In the genomic region with DNA sequence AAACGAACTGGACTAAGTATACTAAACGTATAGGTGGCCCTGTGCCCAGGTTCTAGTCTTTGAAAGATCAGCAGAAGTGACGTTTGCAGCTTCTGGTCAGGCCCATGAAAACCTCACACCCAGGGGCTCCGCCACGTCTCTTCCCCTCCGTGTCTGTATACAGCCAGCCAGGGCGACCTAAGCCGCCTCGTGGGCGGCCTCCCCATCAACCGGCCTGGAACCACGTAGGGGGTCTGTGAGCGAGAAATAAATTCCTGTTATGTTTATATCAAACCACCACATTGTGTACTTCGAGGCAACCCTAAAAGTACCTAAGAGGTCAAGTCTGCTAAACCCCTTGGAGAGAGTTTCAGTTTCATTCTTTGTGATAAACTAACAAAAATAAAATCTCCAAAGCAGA, we compare ENCODE assay signal across 3 cellular contexts.
TF ChIP-seq lines count a peak whose summit lies in the region.

No MANE protein-coding gene starts in this region.

TF ChIP-seq in SK-N-SH, 30 proteins besides CTCF, POLR2A, EP300 and RAD21:
- TF ChIP-seq, protein P1, sequence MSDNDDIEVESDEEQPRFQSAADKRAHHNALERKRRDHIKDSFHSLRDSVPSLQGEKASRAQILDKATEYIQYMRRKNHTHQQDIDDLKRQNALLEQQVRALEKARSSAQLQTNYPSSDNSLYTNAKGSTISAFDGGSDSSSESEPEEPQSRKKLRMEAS (IDR thresholded peaks at IDR 0.05; ENCODE audit: low read depth), result 0 out of 2 replicates have a peak, but pooled peaks have one; percentile 1
- no peak for TF ChIP-seq FOSL2 (IDR thresholded peaks at IDR 0.05; ENCODE audit: borderline replicate concordance, low read depth)
TF ChIP-seq in SK-N-SH: peak in this region for 1.

TF ChIP-seq in SK-N-SH treated with all-trans-retinoic acid at 6 μM for 48 hours, 23 proteins besides CTCF, POLR2A, EP300 and RAD21:
- TF ChIP-seq SNAI2 (CRISPR knock-in tag; IDR thresholded peaks at IDR 0.05), result no peak
- no peak for TF ChIP-seq ZC3H10 (CRISPR knock-in tag; IDR thresholded peaks at IDR 0.05)
- TF ChIP-seq TCF4 (CRISPR knock-in tag; IDR thresholded peaks at IDR 0.05; ENCODE audit: borderline replicate concordance), result no peak
- no peak for TF ChIP-seq ZNF70 (CRISPR knock-in tag; IDR thresholded peaks at IDR 0.05)
- no peak for TF ChIP-seq ZFP3 (CRISPR knock-in tag; IDR thresholded peaks at IDR 0.05)
- no peak for TF ChIP-seq ESRRG (CRISPR knock-in tag; IDR thresholded peaks at IDR 0.05)
- TF ChIP-seq ISL1 (CRISPR knock-in tag; IDR thresholded peaks at IDR 0.05), result no peak
- no peak for TF ChIP-seq PPARA (CRISPR knock-in tag; IDR thresholded peaks at IDR 0.05; ENCODE audit: borderline replicate concordance)
- no peak for TF ChIP-seq ARNTL (CRISPR knock-in tag; IDR thresholded peaks at IDR 0.05; ENCODE audit: borderline replicate concordance, low read depth)
- no peak for TF ChIP-seq ZNF565 (CRISPR knock-in tag; conservative IDR thresholded peaks at IDR 0.05; ENCODE audit: low read depth)
- TF ChIP-seq, protein P2, sequence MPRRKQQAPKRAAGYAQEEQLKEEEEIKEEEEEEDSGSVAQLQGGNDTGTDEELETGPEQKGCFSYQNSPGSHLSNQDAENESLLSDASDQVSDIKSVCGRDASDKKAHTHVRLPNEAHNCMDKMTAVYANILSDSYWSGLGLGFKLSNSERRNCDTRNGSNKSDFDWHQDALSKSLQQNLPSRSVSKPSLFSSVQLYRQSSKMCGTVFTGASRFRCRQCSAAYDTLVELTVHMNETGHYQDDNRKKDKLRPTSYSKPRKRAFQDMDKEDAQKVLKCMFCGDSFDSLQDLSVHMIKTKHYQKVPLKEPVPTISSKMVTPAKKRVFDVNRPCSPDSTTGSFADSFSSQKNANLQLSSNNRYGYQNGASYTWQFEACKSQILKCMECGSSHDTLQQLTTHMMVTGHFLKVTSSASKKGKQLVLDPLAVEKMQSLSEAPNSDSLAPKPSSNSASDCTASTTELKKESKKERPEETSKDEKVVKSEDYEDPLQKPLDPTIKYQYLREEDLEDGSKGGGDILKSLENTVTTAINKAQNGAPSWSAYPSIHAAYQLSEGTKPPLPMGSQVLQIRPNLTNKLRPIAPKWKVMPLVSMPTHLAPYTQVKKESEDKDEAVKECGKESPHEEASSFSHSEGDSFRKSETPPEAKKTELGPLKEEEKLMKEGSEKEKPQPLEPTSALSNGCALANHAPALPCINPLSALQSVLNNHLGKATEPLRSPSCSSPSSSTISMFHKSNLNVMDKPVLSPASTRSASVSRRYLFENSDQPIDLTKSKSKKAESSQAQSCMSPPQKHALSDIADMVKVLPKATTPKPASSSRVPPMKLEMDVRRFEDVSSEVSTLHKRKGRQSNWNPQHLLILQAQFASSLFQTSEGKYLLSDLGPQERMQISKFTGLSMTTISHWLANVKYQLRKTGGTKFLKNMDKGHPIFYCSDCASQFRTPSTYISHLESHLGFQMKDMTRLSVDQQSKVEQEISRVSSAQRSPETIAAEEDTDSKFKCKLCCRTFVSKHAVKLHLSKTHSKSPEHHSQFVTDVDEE (CRISPR knock-in tag; IDR thresholded peaks at IDR 0.05), result no peak
- TF ChIP-seq TOX (CRISPR knock-in tag; IDR thresholded peaks at IDR 0.05; ENCODE audit: borderline replicate concordance), result no peak
- no peak for TF ChIP-seq CSDC2 (CRISPR knock-in tag; IDR thresholded peaks at IDR 0.05)
- TF ChIP-seq BACH2 (CRISPR knock-in tag; IDR thresholded peaks at IDR 0.05; ENCODE audit: borderline replicate concordance), result no peak
- TF ChIP-seq, protein P3, sequence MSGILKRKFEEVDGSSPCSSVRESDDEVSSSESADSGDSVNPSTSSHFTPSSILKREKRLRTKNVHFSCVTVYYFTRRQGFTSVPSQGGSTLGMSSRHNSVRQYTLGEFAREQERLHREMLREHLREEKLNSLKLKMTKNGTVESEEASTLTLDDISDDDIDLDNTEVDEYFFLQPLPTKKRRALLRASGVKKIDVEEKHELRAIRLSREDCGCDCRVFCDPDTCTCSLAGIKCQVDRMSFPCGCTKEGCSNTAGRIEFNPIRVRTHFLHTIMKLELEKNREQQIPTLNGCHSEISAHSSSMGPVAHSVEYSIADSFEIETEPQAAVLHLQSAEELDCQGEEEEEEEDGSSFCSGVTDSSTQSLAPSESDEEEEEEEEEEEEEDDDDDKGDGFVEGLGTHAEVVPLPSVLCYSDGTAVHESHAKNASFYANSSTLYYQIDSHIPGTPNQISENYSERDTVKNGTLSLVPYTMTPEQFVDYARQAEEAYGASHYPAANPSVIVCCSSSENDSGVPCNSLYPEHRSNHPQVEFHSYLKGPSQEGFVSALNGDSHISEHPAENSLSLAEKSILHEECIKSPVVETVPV (CRISPR knock-in tag; IDR thresholded peaks at IDR 0.05), result no peak
- TF ChIP-seq, protein P4, sequence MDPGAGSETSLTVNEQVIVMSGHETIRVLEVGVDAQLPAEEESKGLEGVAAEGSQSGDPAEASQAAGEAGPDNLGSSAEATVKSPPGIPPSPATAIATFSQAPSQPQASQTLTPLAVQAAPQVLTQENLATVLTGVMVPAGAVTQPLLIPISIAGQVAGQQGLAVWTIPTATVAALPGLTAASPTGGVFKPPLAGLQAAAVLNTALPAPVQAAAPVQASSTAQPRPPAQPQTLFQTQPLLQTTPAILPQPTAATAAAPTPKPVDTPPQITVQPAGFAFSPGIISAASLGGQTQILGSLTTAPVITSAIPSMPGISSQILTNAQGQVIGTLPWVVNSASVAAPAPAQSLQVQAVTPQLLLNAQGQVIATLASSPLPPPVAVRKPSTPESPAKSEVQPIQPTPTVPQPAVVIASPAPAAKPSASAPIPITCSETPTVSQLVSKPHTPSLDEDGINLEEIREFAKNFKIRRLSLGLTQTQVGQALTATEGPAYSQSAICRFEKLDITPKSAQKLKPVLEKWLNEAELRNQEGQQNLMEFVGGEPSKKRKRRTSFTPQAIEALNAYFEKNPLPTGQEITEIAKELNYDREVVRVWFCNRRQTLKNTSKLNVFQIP (CRISPR knock-in tag; IDR thresholded peaks at IDR 0.05; ENCODE audit: borderline replicate concordance, low read depth), result no peak
- no peak for TF ChIP-seq ZFP30 (CRISPR knock-in tag; IDR thresholded peaks at IDR 0.05)
- TF ChIP-seq, protein P5, sequence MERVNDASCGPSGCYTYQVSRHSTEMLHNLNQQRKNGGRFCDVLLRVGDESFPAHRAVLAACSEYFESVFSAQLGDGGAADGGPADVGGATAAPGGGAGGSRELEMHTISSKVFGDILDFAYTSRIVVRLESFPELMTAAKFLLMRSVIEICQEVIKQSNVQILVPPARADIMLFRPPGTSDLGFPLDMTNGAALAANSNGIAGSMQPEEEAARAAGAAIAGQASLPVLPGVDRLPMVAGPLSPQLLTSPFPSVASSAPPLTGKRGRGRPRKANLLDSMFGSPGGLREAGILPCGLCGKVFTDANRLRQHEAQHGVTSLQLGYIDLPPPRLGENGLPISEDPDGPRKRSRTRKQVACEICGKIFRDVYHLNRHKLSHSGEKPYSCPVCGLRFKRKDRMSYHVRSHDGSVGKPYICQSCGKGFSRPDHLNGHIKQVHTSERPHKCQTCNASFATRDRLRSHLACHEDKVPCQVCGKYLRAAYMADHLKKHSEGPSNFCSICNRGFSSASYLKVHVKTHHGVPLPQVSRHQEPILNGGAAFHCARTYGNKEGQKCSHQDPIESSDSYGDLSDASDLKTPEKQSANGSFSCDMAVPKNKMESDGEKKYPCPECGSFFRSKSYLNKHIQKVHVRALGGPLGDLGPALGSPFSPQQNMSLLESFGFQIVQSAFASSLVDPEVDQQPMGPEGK (CRISPR knock-in tag; IDR thresholded peaks at IDR 0.05; ENCODE audit: borderline replicate concordance), result no peak
- no peak for TF ChIP-seq GLIS3 (CRISPR knock-in tag; IDR thresholded peaks at IDR 0.05)

TF ChIP-seq in GM23338, 12 proteins besides CTCF, POLR2A, EP300 and RAD21:
- TF ChIP-seq, protein P6, sequence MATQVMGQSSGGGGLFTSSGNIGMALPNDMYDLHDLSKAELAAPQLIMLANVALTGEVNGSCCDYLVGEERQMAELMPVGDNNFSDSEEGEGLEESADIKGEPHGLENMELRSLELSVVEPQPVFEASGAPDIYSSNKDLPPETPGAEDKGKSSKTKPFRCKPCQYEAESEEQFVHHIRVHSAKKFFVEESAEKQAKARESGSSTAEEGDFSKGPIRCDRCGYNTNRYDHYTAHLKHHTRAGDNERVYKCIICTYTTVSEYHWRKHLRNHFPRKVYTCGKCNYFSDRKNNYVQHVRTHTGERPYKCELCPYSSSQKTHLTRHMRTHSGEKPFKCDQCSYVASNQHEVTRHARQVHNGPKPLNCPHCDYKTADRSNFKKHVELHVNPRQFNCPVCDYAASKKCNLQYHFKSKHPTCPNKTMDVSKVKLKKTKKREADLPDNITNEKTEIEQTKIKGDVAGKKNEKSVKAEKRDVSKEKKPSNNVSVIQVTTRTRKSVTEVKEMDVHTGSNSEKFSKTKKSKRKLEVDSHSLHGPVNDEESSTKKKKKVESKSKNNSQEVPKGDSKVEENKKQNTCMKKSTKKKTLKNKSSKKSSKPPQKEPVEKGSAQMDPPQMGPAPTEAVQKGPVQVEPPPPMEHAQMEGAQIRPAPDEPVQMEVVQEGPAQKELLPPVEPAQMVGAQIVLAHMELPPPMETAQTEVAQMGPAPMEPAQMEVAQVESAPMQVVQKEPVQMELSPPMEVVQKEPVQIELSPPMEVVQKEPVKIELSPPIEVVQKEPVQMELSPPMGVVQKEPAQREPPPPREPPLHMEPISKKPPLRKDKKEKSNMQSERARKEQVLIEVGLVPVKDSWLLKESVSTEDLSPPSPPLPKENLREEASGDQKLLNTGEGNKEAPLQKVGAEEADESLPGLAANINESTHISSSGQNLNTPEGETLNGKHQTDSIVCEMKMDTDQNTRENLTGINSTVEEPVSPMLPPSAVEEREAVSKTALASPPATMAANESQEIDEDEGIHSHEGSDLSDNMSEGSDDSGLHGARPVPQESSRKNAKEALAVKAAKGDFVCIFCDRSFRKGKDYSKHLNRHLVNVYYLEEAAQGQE (IDR thresholded peaks at IDR 0.05; ENCODE audit: unreplicated experiment), result no peak
- TF ChIP-seq JUNB (IDR thresholded peaks at IDR 0.05; ENCODE audit: unreplicated experiment) (no peak), EZH2 (IDR thresholded peaks at IDR 0.05; ENCODE audit: low read depth, unreplicated experiment) (no peak), CREB1 (CRISPR knock-in tag; IDR thresholded peaks at IDR 0.05; ENCODE audit: low read depth) (no peak)
- TF ChIP-seq, protein P7, sequence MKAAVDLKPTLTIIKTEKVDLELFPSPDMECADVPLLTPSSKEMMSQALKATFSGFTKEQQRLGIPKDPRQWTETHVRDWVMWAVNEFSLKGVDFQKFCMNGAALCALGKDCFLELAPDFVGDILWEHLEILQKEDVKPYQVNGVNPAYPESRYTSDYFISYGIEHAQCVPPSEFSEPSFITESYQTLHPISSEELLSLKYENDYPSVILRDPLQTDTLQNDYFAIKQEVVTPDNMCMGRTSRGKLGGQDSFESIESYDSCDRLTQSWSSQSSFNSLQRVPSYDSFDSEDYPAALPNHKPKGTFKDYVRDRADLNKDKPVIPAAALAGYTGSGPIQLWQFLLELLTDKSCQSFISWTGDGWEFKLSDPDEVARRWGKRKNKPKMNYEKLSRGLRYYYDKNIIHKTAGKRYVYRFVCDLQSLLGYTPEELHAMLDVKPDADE (IDR thresholded peaks at IDR 0.05), result no peak
- TF ChIP-seq, protein P8, sequence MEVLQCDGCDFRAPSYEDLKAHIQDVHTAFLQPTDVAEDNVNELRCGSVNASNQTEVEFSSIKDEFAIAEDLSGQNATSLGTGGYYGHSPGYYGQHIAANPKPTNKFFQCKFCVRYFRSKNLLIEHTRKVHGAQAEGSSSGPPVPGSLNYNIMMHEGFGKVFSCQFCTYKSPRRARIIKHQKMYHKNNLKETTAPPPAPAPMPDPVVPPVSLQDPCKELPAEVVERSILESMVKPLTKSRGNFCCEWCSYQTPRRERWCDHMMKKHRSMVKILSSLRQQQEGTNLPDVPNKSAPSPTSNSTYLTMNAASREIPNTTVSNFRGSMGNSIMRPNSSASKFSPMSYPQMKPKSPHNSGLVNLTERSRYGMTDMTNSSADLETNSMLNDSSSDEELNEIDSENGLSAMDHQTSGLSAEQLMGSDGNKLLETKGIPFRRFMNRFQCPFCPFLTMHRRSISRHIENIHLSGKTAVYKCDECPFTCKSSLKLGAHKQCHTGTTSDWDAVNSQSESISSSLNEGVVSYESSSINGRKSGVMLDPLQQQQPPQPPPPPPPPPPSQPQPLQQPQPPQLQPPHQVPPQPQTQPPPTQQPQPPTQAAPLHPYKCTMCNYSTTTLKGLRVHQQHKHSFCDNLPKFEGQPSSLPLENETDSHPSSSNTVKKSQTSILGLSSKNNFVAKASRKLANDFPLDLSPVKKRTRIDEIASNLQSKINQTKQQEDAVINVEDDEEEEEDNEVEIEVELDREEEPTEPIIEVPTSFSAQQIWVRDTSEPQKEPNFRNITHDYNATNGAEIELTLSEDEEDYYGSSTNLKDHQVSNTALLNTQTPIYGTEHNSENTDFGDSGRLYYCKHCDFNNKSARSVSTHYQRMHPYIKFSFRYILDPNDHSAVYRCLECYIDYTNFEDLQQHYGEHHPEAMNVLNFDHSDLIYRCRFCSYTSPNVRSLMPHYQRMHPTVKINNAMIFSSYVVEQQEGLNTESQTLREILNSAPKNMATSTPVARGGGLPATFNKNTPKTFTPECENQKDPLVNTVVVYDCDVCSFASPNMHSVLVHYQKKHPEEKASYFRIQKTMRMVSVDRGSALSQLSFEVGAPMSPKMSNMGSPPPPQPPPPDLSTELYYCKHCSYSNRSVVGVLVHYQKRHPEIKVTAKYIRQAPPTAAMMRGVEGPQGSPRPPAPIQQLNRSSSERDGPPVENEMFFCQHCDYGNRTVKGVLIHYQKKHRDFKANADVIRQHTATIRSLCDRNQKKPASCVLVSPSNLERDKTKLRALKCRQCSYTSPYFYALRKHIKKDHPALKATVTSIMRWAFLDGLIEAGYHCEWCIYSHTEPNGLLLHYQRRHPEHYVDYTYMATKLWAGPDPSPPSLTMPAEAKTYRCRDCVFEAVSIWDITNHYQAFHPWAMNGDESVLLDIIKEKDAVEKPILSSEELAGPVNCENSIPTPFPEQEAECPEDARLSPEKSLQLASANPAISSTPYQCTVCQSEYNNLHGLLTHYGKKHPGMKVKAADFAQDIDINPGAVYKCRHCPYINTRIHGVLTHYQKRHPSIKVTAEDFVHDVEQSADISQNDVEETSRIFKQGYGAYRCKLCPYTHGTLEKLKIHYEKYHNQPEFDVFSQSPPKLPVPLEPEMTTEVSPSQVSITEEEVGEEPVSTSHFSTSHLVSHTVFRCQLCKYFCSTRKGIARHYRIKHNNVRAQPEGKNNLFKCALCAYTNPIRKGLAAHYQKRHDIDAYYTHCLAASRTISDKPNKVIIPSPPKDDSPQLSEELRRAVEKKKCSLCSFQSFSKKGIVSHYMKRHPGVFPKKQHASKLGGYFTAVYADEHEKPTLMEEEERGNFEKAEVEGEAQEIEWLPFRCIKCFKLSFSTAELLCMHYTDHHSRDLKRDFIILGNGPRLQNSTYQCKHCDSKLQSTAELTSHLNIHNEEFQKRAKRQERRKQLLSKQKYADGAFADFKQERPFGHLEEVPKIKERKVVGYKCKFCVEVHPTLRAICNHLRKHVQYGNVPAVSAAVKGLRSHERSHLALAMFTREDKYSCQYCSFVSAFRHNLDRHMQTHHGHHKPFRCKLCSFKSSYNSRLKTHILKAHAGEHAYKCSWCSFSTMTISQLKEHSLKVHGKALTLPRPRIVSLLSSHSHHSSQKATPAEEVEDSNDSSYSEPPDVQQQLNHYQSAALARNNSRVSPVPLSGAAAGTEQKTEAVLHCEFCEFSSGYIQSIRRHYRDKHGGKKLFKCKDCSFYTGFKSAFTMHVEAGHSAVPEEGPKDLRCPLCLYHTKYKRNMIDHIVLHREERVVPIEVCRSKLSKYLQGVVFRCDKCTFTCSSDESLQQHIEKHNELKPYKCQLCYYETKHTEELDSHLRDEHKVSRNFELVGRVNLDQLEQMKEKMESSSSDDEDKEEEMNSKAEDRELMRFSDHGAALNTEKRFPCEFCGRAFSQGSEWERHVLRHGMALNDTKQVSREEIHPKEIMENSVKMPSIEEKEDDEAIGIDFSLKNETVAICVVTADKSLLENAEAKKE (CRISPR knock-in tag; IDR thresholded peaks at IDR 0.05), result no peak
